Comparison of ENCODE assay signal across 8 cellular contexts in the genomic region with DNA sequence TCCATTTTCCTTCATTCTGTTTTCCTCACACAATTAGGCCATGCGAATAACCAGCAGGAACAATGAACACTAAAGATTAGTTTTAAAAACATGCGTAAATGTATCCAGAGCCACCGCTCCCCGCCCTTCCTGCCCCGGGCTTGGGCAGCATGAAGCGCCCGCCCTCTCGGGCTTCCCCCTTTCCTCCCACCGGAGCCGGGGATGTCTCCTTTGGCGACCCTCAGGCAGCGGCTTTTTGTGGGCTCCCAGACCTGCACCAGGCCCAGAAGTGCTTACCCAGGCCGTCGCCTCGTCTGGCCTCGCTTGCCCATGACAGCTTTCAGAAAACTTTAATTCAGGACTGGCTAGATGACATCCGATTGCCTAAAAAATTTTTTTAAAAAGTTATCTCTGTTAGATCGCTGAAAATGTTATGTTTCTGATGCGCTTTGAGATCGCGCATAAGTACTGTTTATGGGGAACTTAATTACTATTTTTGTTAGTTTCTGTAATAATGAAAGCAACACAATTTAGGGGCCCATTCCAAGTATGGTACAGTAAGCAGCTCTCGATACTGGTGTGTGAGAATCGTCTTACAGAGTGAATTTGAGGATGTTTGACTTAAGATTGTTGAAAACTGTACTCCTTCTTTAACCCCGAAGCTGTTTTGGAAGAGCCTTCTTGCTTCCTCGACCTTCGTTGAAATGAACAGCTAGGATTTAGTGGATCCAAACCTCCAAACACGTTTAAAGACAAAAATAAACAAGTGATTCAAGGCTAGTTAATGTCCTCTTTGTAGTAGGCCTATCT. TPM values are rescaled to one million over a fixed set of nuclear protein-coding genes. Genes with fewer than 3 reads are reported as not detected.
A peak's percentile ranks its signal among the peaks of the same experiment; 100 is the strongest.
DNase-seq lines count a peak whose midpoint lies in the region; ATAC-seq, FAIRE-seq and TF ChIP-seq lines count a peak whose summit lies in the region.

No MANE protein-coding gene starts in this region.

- H3K4me3 ChIP-seq in left ventricle myocardium inferior (peak overlapping the region; percentile 88), psoas muscle (peak overlapping the region; percentile 89)

- peaks cover 30% of the 10 kb centered on the region for H3K27me3 Mint-ChIP-seq in activated naive CD8-positive, alpha-beta T cell

- no peaks in the 10 kb centered on the region for H3K27me3 ChIP-seq in left ventricle myocardium inferior (ENCODE audit: low read depth)
- no peaks in the 10 kb centered on the region for H3K27me3 ChIP-seq in psoas muscle (ENCODE audit: insufficient read depth in 3 of 3, low read length in 2 of 3)

- H3K4me3 Mint-ChIP-seq in activated naive CD8-positive, alpha-beta T cell: peak overlapping the region; percentile 84

- H3K4me1 ChIP-seq in left ventricle myocardium inferior (peaks cover 69% of the 10 kb centered on the region), psoas muscle (peaks cover 51% of the 10 kb centered on the region)

- H3K27ac Mint-ChIP-seq in activated naive CD8-positive, alpha-beta T cell: no peak overlapping the region

- TF ChIP-seq CTCF in left ventricle myocardium inferior (IDR thresholded peaks at IDR 0.05; ENCODE audit: borderline replicate concordance) (no peak), psoas muscle (IDR thresholded peaks at IDR 0.05) (no peak)

- ATAC-seq in HG02852 (IDR thresholded peaks at IDR 0.05; ENCODE audit: unreplicated experiment): peak; percentile 25
- ATAC-seq in psoas muscle: peak; percentile 34 to 65 (median 39)

- WGBS in psoas muscle, 3 donors: 0 to 1% (median 1%) methylated on average over 27 of the region's 27 CpGs

- H3K9me3 ChIP-seq in left ventricle myocardium inferior (replicated peaks) (no peaks in the 10 kb centered on the region), psoas muscle (no peaks in the 10 kb centered on the region)

- H3K36me3 ChIP-seq in left ventricle myocardium inferior (no peaks in the 10 kb centered on the region), psoas muscle (ENCODE audit: insufficient read depth in 1 of 2, low read depth in 1 of 2) (peaks cover 2 to 3% of the 10 kb centered on the region in 2 donors)

- H3K4me1 Mint-ChIP-seq in activated naive CD8-positive, alpha-beta T cell (ENCODE audit: low read depth): peaks cover 8% of the 10 kb centered on the region

- H3K27ac ChIP-seq in left ventricle myocardium inferior (replicated peaks) (peak overlapping the region; percentile 98), psoas muscle (peak overlapping the region; percentile 100)

- no peaks in the 10 kb centered on the region for H3K9me3 Mint-ChIP-seq in activated naive CD8-positive, alpha-beta T cell (ENCODE audit: low read depth)

- intact Hi-C loops in left ventricle myocardium inferior (cut with micrococcal nuclease) (loop anchor here (10.0 kb wide), 1 partner anchor 128 kb away; no protein-coding TSS in a partner anchor), psoas muscle (cut with DNase I) (loop anchor here (2.0 to 5.0 kb wide), 3 partner anchors 44 to 136 kb away; no protein-coding TSS in a partner anchor)

- FAIRE-seq in GM12891 (lab: Jason Lieb, UNC): no peak

- no peak for TF ChIP-seq POLR2A in GM12891 (IDR thresholded peaks at IDR 0.05; ENCODE audit: low read depth, low read length)

- peak; percentile 49 for DNase-seq in A172 (ENCODE audit: low spot score)
- peak; percentile 9 for DNase-seq in GM12891 (ENCODE audit: insufficient read length, low spot score)
- DNase-seq in NCI-H510A treated with DMSO at 0.1 percent for 48 hours (lab: John Stamatoyannopoulos, UW): peak; percentile 84
- DNase-seq in left ventricle myocardium inferior: peak; percentile 52
- peak; percentile 51 to 75 for DNase-seq in psoas muscle
- DNase-seq in mesenteric fat pad (ENCODE audit: low spot score): no peak

- H3K36me3 Mint-ChIP-seq in activated naive CD8-positive, alpha-beta T cell: no peaks in the 10 kb centered on the region

TF ChIP-seq in GM12891, 5 proteins besides CTCF, POLR2A, EP300 and RAD21:
- no peak for TF ChIP-seq SPI1 (IDR thresholded peaks at IDR 0.05; ENCODE audit: low read depth, low read length)
TF ChIP-seq in GM12891: peak in this region for 0.

RNA-seq across cellular contexts. Expression of a gene that starts 1.1 kb away (rescaled TPM):
- total RNA-seq in A172 (2014; rRNA removed; shearing (Covaris generic)): 43.2 and 51.4 TPM in 2 replicates
- polyA plus RNA-seq in GM12891 (2012; ENCODE audit: low read depth, missing spikeins): 4.1 TPM
- 466 TPM for total RNA-seq in left ventricle myocardium inferior
- 100 to 1,000 TPM; 366 to 533 (median 468) TPM for total RNA-seq in psoas muscle
- polyA plus RNA-seq in psoas muscle: 100 to 1,000 TPM in 2 of 3 donors, 10 to 100 TPM in 1; 41.8 to 224 (median 112) TPM
- 71.8 TPM for total RNA-seq in mesenteric fat pad
